In genomic region chr2:111492995-111493719, GRCh38 we compare ENCODE assay signal across 8 cellular contexts.
DNase-seq lines count a peak whose midpoint lies in the region; ATAC-seq and TF ChIP-seq lines count a peak whose summit lies in the region.
"Not testable (repeated sequence)": the region's sequence is repeated elsewhere in the genome, so short reads cannot be mapped to it uniquely, and the experiment has no call there.

No MANE protein-coding gene starts in this region.

- no CpG with 5 or more reads among the region's 20 CpGs for WGBS in trophoblast cell (ENCODE audit: extremely low coverage, insufficient coverage, insufficient read length)

- not testable (repeated sequence) for H4K20me1 ChIP-seq in SU-DHL-6 (ENCODE audit: low read depth, low read length)

- not testable (repeated sequence) for H3K9me3 ChIP-seq in CD8-positive, alpha-beta memory T cell (ENCODE audit: low read length); HUES6 (ENCODE audit: control insufficient read depth, insufficient read depth, low read depth, low read length); SU-DHL-6 (ENCODE audit: insufficient read depth, low read length); trophoblast cell (ENCODE audit: insufficient read depth, low read depth, low read length); uterus

- not testable (repeated sequence) for H2AFZ ChIP-seq in SU-DHL-6 (ENCODE audit: low read depth, low read length, severe bottlenecking); trophoblast cell (ENCODE audit: insufficient read depth, low read length, poor library complexity)

- H3F3A ChIP-seq in SU-DHL-6 (ENCODE audit: insufficient read depth) = not testable (repeated sequence)

- TF ChIP-seq POLR2A in uterus (IDR thresholded peaks at IDR 0.05) = not testable (repeated sequence)

- not testable (repeated sequence) for H3K9me2 ChIP-seq in SU-DHL-6 (replicated peaks; ENCODE audit: insufficient read depth, low read length)

- intact Hi-C loops in uterus (cut with DNase I; ENCODE audit: low total_unique reads) = not testable (repeated sequence)

- not testable (repeated sequence) for H3K27me3 Mint-ChIP-seq in CD8-positive, alpha-beta memory T cell; activated naive CD8-positive, alpha-beta T cell treated with anti-CD3 and anti-CD28 coated beads, Interleukin-2, amount 50 U/mL, for 24 hours

- POLR2A ChIA-PET in CD8-positive, alpha-beta memory T cell (lab: Charles Lee) = not testable (repeated sequence)

- peak overlapping the region in 6 of 8 donors; percentile 57 to 85 (median 72) for H3K27ac Mint-ChIP-seq in CD8-positive, alpha-beta memory T cell
- H3K27ac Mint-ChIP-seq in activated naive CD8-positive, alpha-beta T cell treated with anti-CD3 and anti-CD28 coated beads, Interleukin-2, amount 50 U/mL, for 24 hours = peak overlapping the region; percentile 47

- peak overlapping the region; percentile 19 for H2AK5ac ChIP-seq in trophoblast cell (ENCODE audit: low read length)

- not testable (repeated sequence) for H4K12ac ChIP-seq in trophoblast cell (ENCODE audit: low read depth, low read length)

- H4K8ac ChIP-seq in trophoblast cell (ENCODE audit: low read depth, low read length) = not testable (repeated sequence)

- DNase-seq in CD8-positive, alpha-beta memory T cell; activated naive CD8-positive, alpha-beta T cell treated with anti-CD3 and anti-CD28 coated beads, Interleukin-2, amount 50 U/mL, for 24 hours; epithelial cell of esophagus (ENCODE audit: low read depth); trophoblast cell; uterus: not testable (repeated sequence)
- peak; percentile 28 for DNase-seq in iris pigment epithelial cell (ENCODE audit: low read depth)

- H3K4me3 Mint-ChIP-seq in CD8-positive, alpha-beta memory T cell = peak overlapping the region; percentile 72 to 85 (median 75)
- peak overlapping the region; percentile 72 for H3K4me3 Mint-ChIP-seq in activated naive CD8-positive, alpha-beta T cell treated with anti-CD3 and anti-CD28 coated beads, Interleukin-2, amount 50 U/mL, for 24 hours

- H3K4me1 Mint-ChIP-seq in CD8-positive, alpha-beta memory T cell = peaks cover 12 to 26% (median 24%) of the 10 kb centered on the region in 3 donors
- H3K4me1 Mint-ChIP-seq in activated naive CD8-positive, alpha-beta T cell treated with anti-CD3 and anti-CD28 coated beads, Interleukin-2, amount 50 U/mL, for 24 hours = peaks cover 21% of the 10 kb centered on the region

- not testable (repeated sequence) for H3K27me3 ChIP-seq in CD8-positive, alpha-beta memory T cell (ENCODE audit: insufficient read depth, low read length, poor library complexity, severe bottlenecking); HUES6 (ENCODE audit: control insufficient read depth, insufficient read depth, low read length); SU-DHL-6 (ENCODE audit: low read length); trophoblast cell (ENCODE audit: insufficient read depth, low read length); uterus

- H3K4ac ChIP-seq in trophoblast cell (ENCODE audit: low read depth, low read length) = peak overlapping the region; percentile 72

- peak overlapping the region; percentile 71 for H3K9ac ChIP-seq in HUES6 (ENCODE audit: low read length)
- H3K9ac ChIP-seq in SU-DHL-6 (ENCODE audit: low read length) = peak overlapping the region; percentile 37; the same call in 1 of the 2 replicates
- not testable (repeated sequence) for H3K9ac ChIP-seq in trophoblast cell (ENCODE audit: low read length)

- H3K14ac ChIP-seq in trophoblast cell (ENCODE audit: low read length) = not testable (repeated sequence)

- not testable (repeated sequence) for H3K9me3 Mint-ChIP-seq in CD8-positive, alpha-beta memory T cell; activated naive CD8-positive, alpha-beta T cell treated with anti-CD3 and anti-CD28 coated beads, Interleukin-2, amount 50 U/mL, for 24 hours

- peak overlapping the region; percentile 65 for H2BK12ac ChIP-seq in trophoblast cell (ENCODE audit: low read length)

- H2BK120ac ChIP-seq in trophoblast cell (ENCODE audit: insufficient read depth, low read length, poor library complexity) = peak overlapping the region; percentile 72

- TF ChIP-seq CTCF in SU-DHL-6 (IDR thresholded peaks at IDR 0.05; ENCODE audit: insufficient read depth, low read length, poor library complexity, severe bottlenecking); epithelial cell of esophagus (IDR thresholded peaks at IDR 0.05; ENCODE audit: insufficient read depth, low read depth, low read length, missing control alignments); uterus (IDR thresholded peaks at IDR 0.05): not testable (repeated sequence)

- H3K36me3 ChIP-seq in CD8-positive, alpha-beta memory T cell (ENCODE audit: insufficient read depth, low read length); HUES6 (ENCODE audit: control insufficient read depth, insufficient read depth, low read length); SU-DHL-6 (ENCODE audit: low read length); trophoblast cell (ENCODE audit: control insufficient read depth in 1 of 2, insufficient read depth in 2 of 2, low read length in 2 of 2); uterus: not testable (repeated sequence)

- not testable (repeated sequence) for H3K36me3 Mint-ChIP-seq in CD8-positive, alpha-beta memory T cell; activated naive CD8-positive, alpha-beta T cell treated with anti-CD3 and anti-CD28 coated beads, Interleukin-2, amount 50 U/mL, for 24 hours (ENCODE audit: low read depth)

- H3K4me2 ChIP-seq in SU-DHL-6 (ENCODE audit: low read depth, low read length, poor library complexity, severe bottlenecking) (peak overlapping the region; percentile 38), trophoblast cell (ENCODE audit: low read length) (peak overlapping the region; percentile 52)

- peak overlapping the region; percentile 19 for H2BK5ac ChIP-seq in trophoblast cell (ENCODE audit: low read depth, low read length, poor library complexity)

- peak overlapping the region; percentile 47 for H3K27ac ChIP-seq in CD8-positive, alpha-beta memory T cell (ENCODE audit: low read depth, low read length)
- not testable (repeated sequence) for H3K27ac ChIP-seq in HUES6 (ENCODE audit: low read depth, low read length); SU-DHL-6 (ENCODE audit: low read depth, low read length)
- H3K27ac ChIP-seq in trophoblast cell (ENCODE audit: low read depth, low read length) = peak overlapping the region; percentile 23
- peak overlapping the region; percentile 74 for H3K27ac ChIP-seq in uterus

- H3K4me1 ChIP-seq in CD8-positive, alpha-beta memory T cell (ENCODE audit: insufficient read depth, low read length); HUES6 (ENCODE audit: control insufficient read depth, insufficient read depth, low read length); trophoblast cell (ENCODE audit: control insufficient read depth in 1 of 2, insufficient read depth in 2 of 2, low read length in 2 of 2); uterus: not testable (repeated sequence)

- not testable (repeated sequence) for ATAC-seq in activated naive CD8-positive, alpha-beta T cell treated with anti-CD3 and anti-CD28 coated beads, Interleukin-2, amount 50 U/mL, for 24 hours

- H3K79me1 ChIP-seq in trophoblast cell (ENCODE audit: low read length) = not testable (repeated sequence)

- H4K91ac ChIP-seq in trophoblast cell (ENCODE audit: low read depth, low read length) = peak overlapping the region; percentile 57

- H3K23ac ChIP-seq in trophoblast cell (ENCODE audit: low read length) = not testable (repeated sequence)

- not testable (repeated sequence) for H3K18ac ChIP-seq in trophoblast cell (ENCODE audit: low read length)

- not testable (repeated sequence) for H3K4me3 ChIP-seq in CD8-positive, alpha-beta memory T cell (ENCODE audit: low read length); trophoblast cell (ENCODE audit: low read depth, low read length); uterus
- H3K4me3 ChIP-seq in HUES6 (ENCODE audit: low read depth, low read length) (peak overlapping the region; percentile 49; the same call in 1 of the 2 replicates), SU-DHL-6 (ENCODE audit: insufficient read depth, low read length, poor library complexity, severe bottlenecking) (peak overlapping the region; percentile 30), epithelial cell of esophagus (ENCODE audit: low read length) (peak overlapping the region; percentile 28)

- CTCF ChIA-PET in CD8-positive, alpha-beta memory T cell (lab: Charles Lee) = not testable (repeated sequence)

- H3K79me2 ChIP-seq in SU-DHL-6 (ENCODE audit: insufficient read depth, low read length); trophoblast cell (ENCODE audit: control insufficient read depth, insufficient read depth, low read length, poor library complexity): not testable (repeated sequence)
